In genomic region chr12:130817804-130818203, GRCh38 we compare ENCODE assay signal across 14 cellular contexts. TPM values are rescaled to one million over a fixed set of nuclear protein-coding genes. Genes with fewer than 3 reads are reported as not detected.
DNase-seq lines count a peak whose midpoint lies in the region; ATAC-seq and TF ChIP-seq lines count a peak whose summit lies in the region.
"Had no signal": no experiment of that assay in that cellular context is flagged by ENCODE, and none has a peak within 500 bp of the region (broad histone marks: within the 10 kb centered on the region; RNA-seq: fewer than 3 reads in every experiment).

No MANE protein-coding gene starts in this region.

- H3K4me3 Mint-ChIP-seq in activated CD4-positive, alpha-beta T cell treated with anti-CD3 and anti-CD28 coated beads, Interleukin-2, amount 10 ng/mL, durations not matched to agents 7 days and 5 days = peak overlapping the region; percentile 79
- H3K4me3 Mint-ChIP-seq in CD8-positive, alpha-beta T cell = peak overlapping the region; percentile 8
- H3K4me3 Mint-ChIP-seq in activated T-helper 1 cell treated with anti-CD3 and anti-CD28 coated beads, Interleukin-12 subunit alpha, Interleukin-12 subunit beta, Interleukin-2, Interleukin-4 antibody, amounts not matched to agents 30 ng/mL and 10 ng/mL and 1 ng/mL, durations not matched to agents 14 hours and 24 hours and 36 hours = peak overlapping the region; percentile 53
- no peak overlapping the region for H3K4me3 Mint-ChIP-seq in osteocyte (ENCODE audit: unreplicated experiment)

- H3K9me3 Mint-ChIP-seq in activated CD4-positive, alpha-beta T cell treated with anti-CD3 and anti-CD28 coated beads, Interleukin-2, amount 10 ng/mL, durations not matched to agents 7 days and 5 days = no peaks in the 10 kb centered on the region
- no peaks in the 10 kb centered on the region for H3K9me3 Mint-ChIP-seq in CD8-positive, alpha-beta T cell
- H3K9me3 Mint-ChIP-seq in activated T-helper 1 cell treated with anti-CD3 and anti-CD28 coated beads, Interleukin-12 subunit alpha, Interleukin-12 subunit beta, Interleukin-2, Interleukin-4 antibody, amounts not matched to agents 30 ng/mL and 10 ng/mL and 1 ng/mL, durations not matched to agents 14 hours and 24 hours and 36 hours = no peaks in the 10 kb centered on the region
- H3K9me3 Mint-ChIP-seq in osteocyte (ENCODE audit: unreplicated experiment) = no peaks in the 10 kb centered on the region

- intact Hi-C loops in CD8-positive, alpha-beta T cell (cut with DNase I, micrococcal nuclease) = loop anchor here (2.0 to 5.0 kb wide), 4 partner anchors 21 to 771 kb away; partner anchors contain the start of gene STX2 (in 1 of the 2)
- intact Hi-C loops in activated T-helper 1 cell treated with anti-CD3 and anti-CD28 coated beads, Interleukin-12 subunit alpha, Interleukin-12 subunit beta, Interleukin-2, Interleukin-4 antibody, amounts not matched to agents 30 ng/mL and 10 ng/mL and 1 ng/mL, durations not matched to agents 14 hours and 24 hours and 36 hours (cut with micrococcal nuclease) = loop anchor here (2.0 kb wide), 1 partner anchor 21 kb away; no protein-coding TSS in a partner anchor

- H3K36me3 Mint-ChIP-seq in activated CD4-positive, alpha-beta T cell treated with anti-CD3 and anti-CD28 coated beads, Interleukin-2, amount 10 ng/mL, durations not matched to agents 7 days and 5 days (ENCODE audit: low read depth) = peaks cover 24% of the 10 kb centered on the region
- H3K36me3 Mint-ChIP-seq in CD8-positive, alpha-beta T cell = peaks cover 32% of the 10 kb centered on the region
- peaks cover 18% of the 10 kb centered on the region for H3K36me3 Mint-ChIP-seq in activated T-helper 1 cell treated with anti-CD3 and anti-CD28 coated beads, Interleukin-12 subunit alpha, Interleukin-12 subunit beta, Interleukin-2, Interleukin-4 antibody, amounts not matched to agents 30 ng/mL and 10 ng/mL and 1 ng/mL, durations not matched to agents 14 hours and 24 hours and 36 hours (ENCODE audit: low read depth)
- peaks cover 18% of the 10 kb centered on the region for H3K36me3 Mint-ChIP-seq in osteocyte (ENCODE audit: unreplicated experiment)

- H3K9me3 ChIP-seq in CD8-positive, alpha-beta T cell (ENCODE audit: low read length) = no peaks in the 10 kb centered on the region
- H3K9me3 ChIP-seq: neutrophil, stomach, tibial nerve had no signal

- peaks cover 7% of the 10 kb centered on the region for H3K4me1 ChIP-seq in CD8-positive, alpha-beta T cell (ENCODE audit: insufficient read depth, low read length)

- H3K27me3 Mint-ChIP-seq in activated CD4-positive, alpha-beta T cell treated with anti-CD3 and anti-CD28 coated beads, Interleukin-2, amount 10 ng/mL, durations not matched to agents 7 days and 5 days = no peaks in the 10 kb centered on the region
- no peaks in the 10 kb centered on the region for H3K27me3 Mint-ChIP-seq in CD8-positive, alpha-beta T cell (ENCODE audit: low read depth)
- no peaks in the 10 kb centered on the region for H3K27me3 Mint-ChIP-seq in activated T-helper 1 cell treated with anti-CD3 and anti-CD28 coated beads, Interleukin-12 subunit alpha, Interleukin-12 subunit beta, Interleukin-2, Interleukin-4 antibody, amounts not matched to agents 30 ng/mL and 10 ng/mL and 1 ng/mL, durations not matched to agents 14 hours and 24 hours and 36 hours (ENCODE audit: insufficient read depth)
- no peaks in the 10 kb centered on the region for H3K27me3 Mint-ChIP-seq in osteocyte (ENCODE audit: unreplicated experiment)

- no peak for DNase-seq in activated CD4-positive, alpha-beta T cell treated with anti-CD3 and anti-CD28 coated beads, Interleukin-2, amount 10 ng/mL, durations not matched to agents 7 days and 5 days
- no peak for DNase-seq in activated CD4-positive, alpha-beta T cell treated with anti-CD3 and anti-CD28 coated beads for 4 hours
- DNase-seq in CD8-positive, alpha-beta T cell = no peak
- no peak for DNase-seq in activated T-helper 1 cell treated with anti-CD3 and anti-CD28 coated beads, Interleukin-12 subunit alpha, Interleukin-12 subunit beta, Interleukin-2, Interleukin-4 antibody, amounts not matched to agents 30 ng/mL and 10 ng/mL and 1 ng/mL, durations not matched to agents 14 hours and 24 hours and 36 hours (ENCODE audit: low spot score)
- DNase-seq in osteocyte (ENCODE audit: extremely low spot score, unreplicated experiment) (no peak), GM19238 (ENCODE audit: insufficient read length, low spot score) (no peak), mucosa of gallbladder (ENCODE audit: low spot score) (no peak)
- DNase-seq: DMS 273 treated with DMSO at 0.1 percent for 48 hours, NCI-H226 had no signal

- no peak for ATAC-seq in CD8-positive, alpha-beta T cell
- no peak for ATAC-seq in HG03097 (IDR thresholded peaks at IDR 0.05; ENCODE audit: low FRiP score, unreplicated experiment)

- POLR2A ChIA-PET in activated CD4-positive, alpha-beta T cell treated with anti-CD3 and anti-CD28 coated beads, Interleukin-2, amount 10 ng/mL, durations not matched to agents 7 days and 5 days (lab: Charles Lee) = no interaction called here
- POLR2A ChIA-PET in CD8-positive, alpha-beta T cell (lab: Charles Lee) = no interaction called here

- peaks cover 34% of the 10 kb centered on the region for H3K4me1 Mint-ChIP-seq in activated CD4-positive, alpha-beta T cell treated with anti-CD3 and anti-CD28 coated beads, Interleukin-2, amount 10 ng/mL, durations not matched to agents 7 days and 5 days
- H3K4me1 Mint-ChIP-seq in CD8-positive, alpha-beta T cell (ENCODE audit: low read depth) = peaks cover 10% of the 10 kb centered on the region
- peaks cover 5% of the 10 kb centered on the region for H3K4me1 Mint-ChIP-seq in activated T-helper 1 cell treated with anti-CD3 and anti-CD28 coated beads, Interleukin-12 subunit alpha, Interleukin-12 subunit beta, Interleukin-2, Interleukin-4 antibody, amounts not matched to agents 30 ng/mL and 10 ng/mL and 1 ng/mL, durations not matched to agents 14 hours and 24 hours and 36 hours (ENCODE audit: low read depth)
- H3K4me1 Mint-ChIP-seq in osteocyte (ENCODE audit: unreplicated experiment) = peaks cover 22% of the 10 kb centered on the region

- no peak overlapping the region for H3K4me3 ChIP-seq in CD8-positive, alpha-beta T cell (ENCODE audit: low read depth, low read length)
- H3K4me3 ChIP-seq: hepatocyte had no signal

- H3K27me3 ChIP-seq in CD8-positive, alpha-beta T cell (ENCODE audit: insufficient read depth, low read length) = no peaks in the 10 kb centered on the region
- H3K27me3 ChIP-seq: hepatocyte, neutrophil, stomach, tibial nerve had no signal

- TF ChIP-seq CTCF in CD8-positive, alpha-beta T cell (IDR thresholded peaks at IDR 0.05) = no peak
- TF ChIP-seq CTCF in osteocyte (IDR thresholded peaks at IDR 0.05) = no peak

- CTCF ChIA-PET in activated CD4-positive, alpha-beta T cell treated with anti-CD3 and anti-CD28 coated beads, Interleukin-2, amount 10 ng/mL, durations not matched to agents 7 days and 5 days (lab: Charles Lee) = interaction anchor here (0.9 to 1.3 kb wide), 2 partner anchors 17 to 41 kb away, joined by 3 read pairs; no protein-coding TSS in a partner anchor
- CTCF ChIA-PET in CD8-positive, alpha-beta T cell (lab: Charles Lee) = interaction anchor here (0.6 to 1.8 kb wide), 4 partner anchors 9 to 70 kb away, joined by 3 to 6 read pairs (median 5); no protein-coding TSS in a partner anchor

- no peaks in the 10 kb centered on the region for H3K36me3 ChIP-seq in CD8-positive, alpha-beta T cell (ENCODE audit: insufficient read depth, low read length)
- H3K36me3 ChIP-seq: neutrophil had no signal

- no peak overlapping the region for H3K27ac Mint-ChIP-seq in activated CD4-positive, alpha-beta T cell treated with anti-CD3 and anti-CD28 coated beads, Interleukin-2, amount 10 ng/mL, durations not matched to agents 7 days and 5 days
- H3K27ac Mint-ChIP-seq in CD8-positive, alpha-beta T cell = no peak overlapping the region
- H3K27ac Mint-ChIP-seq in activated T-helper 1 cell treated with anti-CD3 and anti-CD28 coated beads, Interleukin-12 subunit alpha, Interleukin-12 subunit beta, Interleukin-2, Interleukin-4 antibody, amounts not matched to agents 30 ng/mL and 10 ng/mL and 1 ng/mL, durations not matched to agents 14 hours and 24 hours and 36 hours = no peak overlapping the region
- H3K27ac Mint-ChIP-seq in osteocyte (ENCODE audit: unreplicated experiment) = peak overlapping the region; percentile 54

- H3K27ac ChIP-seq in CD8-positive, alpha-beta T cell (ENCODE audit: low read depth, low read length) = no peak overlapping the region
- H3K27ac ChIP-seq: hepatocyte, neutrophil, tibial nerve had no signal

RNA-seq across cellular contexts. Expression of gene STX2, which starts 21.2 kb away (rescaled TPM):
- 10 to 100 TPM; 23.2 to 25.5 TPM for total RNA-seq in activated CD4-positive, alpha-beta T cell treated with anti-CD3 and anti-CD28 coated beads, Interleukin-2, amount 10 ng/mL, durations not matched to agents 7 days and 5 days
- total RNA-seq in CD8-positive, alpha-beta T cell = 10 to 100 TPM; 15.8 to 18.2 TPM
- 15.9 and 17.9 TPM in 2 replicates for total RNA-seq in activated T-helper 1 cell treated with anti-CD3 and anti-CD28 coated beads, Interleukin-12 subunit alpha, Interleukin-12 subunit beta, Interleukin-2, Interleukin-4 antibody, amounts not matched to agents 30 ng/mL and 10 ng/mL and 1 ng/mL, durations not matched to agents 14 hours and 24 hours and 36 hours
- total RNA-seq in osteocyte (32.0 and 36.5 TPM in 2 replicates), mucosa of gallbladder (16.2 TPM)

RNA-seq across cellular contexts. Expression of gene RAN, which starts 54.1 kb away (rescaled TPM):
- 1,000 to 10,000 TPM; 1,033 to 1,124 TPM for total RNA-seq in activated CD4-positive, alpha-beta T cell treated with anti-CD3 and anti-CD28 coated beads, Interleukin-2, amount 10 ng/mL, durations not matched to agents 7 days and 5 days
- total RNA-seq in CD8-positive, alpha-beta T cell = 100 to 1,000 TPM; 342 to 352 TPM
- 1,823 and 1,852 TPM in 2 replicates for total RNA-seq in activated T-helper 1 cell treated with anti-CD3 and anti-CD28 coated beads, Interleukin-12 subunit alpha, Interleukin-12 subunit beta, Interleukin-2, Interleukin-4 antibody, amounts not matched to agents 30 ng/mL and 10 ng/mL and 1 ng/mL, durations not matched to agents 14 hours and 24 hours and 36 hours
- 471 and 474 TPM in 2 replicates for total RNA-seq in osteocyte
- total RNA-seq in mucosa of gallbladder = 318 TPM
